In genomic region chr2:60530660-60531276, GRCh38 we compare ENCODE assay signal across 8 cellular contexts. TPM values are rescaled to one million over a fixed set of nuclear protein-coding genes. Genes with fewer than 3 reads are reported as not detected.
A peak's percentile ranks its signal among the peaks of the same experiment; 100 is the strongest.
DNase-seq lines count a peak whose midpoint lies in the region; ATAC-seq, FAIRE-seq and TF ChIP-seq lines count a peak whose summit lies in the region.

No MANE protein-coding gene starts in this region.

- no peak for TF ChIP-seq EP300 in K562 (IDR thresholded peaks at IDR 0.05; ENCODE audit: low read length)

- H3K27ac ChIP-seq in K562 (ENCODE audit: extremely low read depth, low read depth, low read length), result no peak overlapping the region
- H3K27ac ChIP-seq in neutrophil, result peak overlapping the region; percentile 28
- H3K27ac ChIP-seq in neuronal stem cell (replicated peaks; ENCODE audit: low read length), result no peak overlapping the region

- H2AFZ ChIP-seq in K562 (ENCODE audit: low read depth, low read length), result no peak overlapping the region
- H2AFZ ChIP-seq in neuronal stem cell (ENCODE audit: low read length), result no peak overlapping the region

- H3K9me3 ChIP-seq in K562 (replicated peaks; ENCODE audit: control insufficient read depth, insufficient read depth, low read depth, low read length) (no peaks in the 10 kb centered on the region), neutrophil (no peaks in the 10 kb centered on the region), neuronal stem cell (replicated peaks in 1 of 2; ENCODE audit: control insufficient read depth in 2 of 2, insufficient read depth in 1 of 2, low read depth in 1 of 2, low read length in 2 of 2) (no peaks in the 10 kb centered on the region)

- FAIRE-seq in K562 (lab: Jason Lieb, UNC), result peak; percentile 59

- H2AK5ac ChIP-seq in neuronal stem cell (ENCODE audit: low read depth, low read length), result no peak overlapping the region

- CTCF ChIA-PET in K562 (lab: Yijun Ruan, JAX; ENCODE audit: low intra/inter-chr PET ratio), result no interaction called here

- H2BK15ac ChIP-seq in neuronal stem cell (ENCODE audit: low read length), result no peak overlapping the region

- H3K9me1 ChIP-seq in K562 (ENCODE audit: control insufficient read depth, insufficient read depth, low read length), result no peaks in the 10 kb centered on the region

- no peak for TF ChIP-seq RAD21 in K562 (CRISPR knock-in tag; conservative IDR thresholded peaks at IDR 0.05 in 1 of 2, IDR thresholded peaks at IDR 0.05 in 1 of 2)

- POLR2A ChIA-PET in K562 (lab: Yijun Ruan, JAX), result interaction anchor here (0.7 kb wide), 1 partner anchor 12 kb away, joined by 10 read pairs; no protein-coding TSS in a partner anchor

- in situ Hi-C loops in K562 (cut with MboI), result no loop called here

- H3K4me3 ChIP-seq in K562 (no peak overlapping the region), neutrophil (ENCODE audit: low read depth in 1 of 2, low read length in 1 of 2) (peak overlapping the region in 1 of 2 experiments; percentile 25), neuronal stem cell (ENCODE audit: low read length in 2 of 2) (no peak overlapping the region)

- H3K23ac ChIP-seq in neuronal stem cell (ENCODE audit: low read depth, low read length, poor library complexity), result no peak overlapping the region

- no peak overlapping the region for H3K9ac ChIP-seq in K562 (ENCODE audit: insufficient read depth in 1 of 2, low read depth in 2 of 2, low read length in 2 of 2)
- no peak overlapping the region for H3K9ac ChIP-seq in neuronal stem cell (ENCODE audit: low read depth, low read length, poor library complexity)

- no peaks in the 10 kb centered on the region for H3K79me2 ChIP-seq in K562 (ENCODE audit: control insufficient read depth, insufficient read depth, low read length)

- TF ChIP-seq POLR2A in GM18505 (IDR thresholded peaks at IDR 0.05; ENCODE audit: borderline replicate concordance, extremely low read depth, insufficient read depth, insufficient read length) (no peak), K562 (conservative IDR thresholded peaks at IDR 0.05) (no peak)

- peak; percentile 83 to 87 for DNase-seq in NCI-H2081 (lab: John Stamatoyannopoulos, UW)
- peak; percentile 34 to 64 (median 52) for DNase-seq in K562 (ENCODE audit: extremely low read depth in 1 of 4, low spot score in 3 of 4)
- no peak for DNase-seq in neuronal stem cell (ENCODE audit: low spot score)
- DNase-seq in posterior cingulate gyrus, result no peak
- no peak for DNase-seq in iPS-NIHi11 (ENCODE audit: low spot score)

- no peak overlapping the region for H3K18ac ChIP-seq in neuronal stem cell (ENCODE audit: low read length)

- no TSS peak for BruUV-seq in K562 (replicated peaks; lab: Mats Ljungman, UMichigan)

- no peak overlapping the region for H2BK120ac ChIP-seq in neuronal stem cell (ENCODE audit: low read depth, low read length)

- no peaks in the 10 kb centered on the region for H3K79me1 ChIP-seq in neuronal stem cell (ENCODE audit: low read depth, low read length)

- no peak overlapping the region for H2BK12ac ChIP-seq in neuronal stem cell (ENCODE audit: low read length)

- H3K4ac ChIP-seq in neuronal stem cell (ENCODE audit: low read length), result no peak overlapping the region

- H4K91ac ChIP-seq in neuronal stem cell (ENCODE audit: low read depth, low read length, poor library complexity), result no peak overlapping the region

- no peak overlapping the region for H4K8ac ChIP-seq in neuronal stem cell (ENCODE audit: low read depth, low read length)

- intact Hi-C loops in K562 (cut with micrococcal nuclease), result no loop called here
- intact Hi-C loops in posterior cingulate gyrus (cut with DNase I), result no loop called here

- H3K4me2 ChIP-seq in K562 (ENCODE audit: insufficient read depth, low read length) (no peak overlapping the region), neuronal stem cell (ENCODE audit: insufficient read depth, low read length, poor library complexity, severe bottlenecking) (no peak overlapping the region)

- peaks cover 6 to 34% of the 10 kb centered on the region in 2 experiments; a peak in 3 of 5 replicates for H3K27me3 ChIP-seq in K562 (ENCODE audit: control insufficient read depth in 2 of 2, insufficient read depth in 2 of 2, low read length in 2 of 2)
- no peaks in the 10 kb centered on the region for H3K27me3 ChIP-seq in neutrophil
- H3K27me3 ChIP-seq in neuronal stem cell (ENCODE audit: control insufficient read depth in 3 of 3, insufficient read depth in 3 of 3, low read depth in 1 of 3, low read length in 3 of 3), result peaks cover 0 to 60% (median 0%) of the 10 kb centered on the region in 3 experiments

- H3K4me1 ChIP-seq in K562 (replicated peaks in 1 of 2; ENCODE audit: control insufficient read depth in 2 of 2, insufficient read depth in 2 of 2, low read length in 2 of 2) (no peaks in the 10 kb centered on the region), neutrophil (ENCODE audit: control insufficient read depth in 1 of 2, insufficient read depth in 1 of 2, low read depth in 1 of 2, low read length in 1 of 2) (peaks cover 65 to 67% of the 10 kb centered on the region in 2 experiments), neuronal stem cell (ENCODE audit: control insufficient read depth in 2 of 2, insufficient read depth in 1 of 2, low read depth in 1 of 2, low read length in 2 of 2) (peaks cover 0 to 4% of the 10 kb centered on the region in 2 donors)

- no peaks in the 10 kb centered on the region for H4K20me1 ChIP-seq in K562 (replicated peaks; ENCODE audit: control insufficient read depth, insufficient read depth, low read length)

- no peak overlapping the region for H3K14ac ChIP-seq in neuronal stem cell (ENCODE audit: low read length)

- 5% methylated on average over 11 of the region's 12 CpGs for WGBS in K562 (ENCODE audit: insufficient coverage, low coverage, missing lambda C conversion rate)
- WGBS in neuronal stem cell (ENCODE audit: extremely low coverage in 2 of 2, insufficient read length in 2 of 2, insufficient replicate concordance in 1 of 2), 2 donors, result no CpG with 5 or more reads among the region's 12 CpGs

- TF ChIP-seq CTCF in K562 (IDR thresholded peaks at IDR 0.05 in 2 of 3, conservative IDR thresholded peaks at IDR 0.05 in 1 of 3; ENCODE audit: insufficient read depth in 2 of 3, low read depth in 1 of 3, low read length in 3 of 3) (no peak), neutrophil (IDR thresholded peaks at IDR 0.05) (no peak)

- ATAC-seq in GM18505 (IDR thresholded peaks at IDR 0.05; ENCODE audit: unreplicated experiment) (peak; percentile 66), HG02943 (IDR thresholded peaks at IDR 0.05; ENCODE audit: low read depth, unreplicated experiment) (peak; percentile 57), K562 (peak; percentile 83)

- H3K36me3 ChIP-seq in K562 (ENCODE audit: control insufficient read depth, insufficient read depth, low read length) (no peaks in the 10 kb centered on the region), neutrophil (no peaks in the 10 kb centered on the region), neuronal stem cell (replicated peaks in 1 of 2; ENCODE audit: control insufficient read depth in 2 of 2, insufficient read depth in 2 of 2, low read length in 2 of 2) (no peaks in the 10 kb centered on the region)

- no peak overlapping the region for H2BK5ac ChIP-seq in neuronal stem cell (ENCODE audit: low read length)

TF ChIP-seq in K562, 482 proteins besides CTCF, POLR2A, EP300 and RAD21 (continues in another document):
- no peak for TF ChIP-seq FOXA3 (CRISPR knock-in tag; conservative IDR thresholded peaks at IDR 0.05 in 1 of 2, IDR thresholded peaks at IDR 0.05 in 1 of 2)
- TF ChIP-seq ZNF445 (CRISPR knock-in tag; IDR thresholded peaks at IDR 0.05; ENCODE audit: low read depth), result no peak
- no peak for TF ChIP-seq MCM7 (IDR thresholded peaks at IDR 0.05)
- TF ChIP-seq PKNOX1 (IDR thresholded peaks at IDR 0.05), result peak; percentile 56
- TF ChIP-seq MEIS2 (IDR thresholded peaks at IDR 0.05; ENCODE audit: partially characterized antibody), result peak; percentile 23
- no peak for TF ChIP-seq SNAPC5 (CRISPR knock-in tag; IDR thresholded peaks at IDR 0.05)
- TF ChIP-seq MEF2A (IDR thresholded peaks at IDR 0.05; ENCODE audit: control insufficient read depth, low read depth, low read length), result no peak
- no peak for TF ChIP-seq ZNF165 (CRISPR knock-in tag; IDR thresholded peaks at IDR 0.05; ENCODE audit: borderline replicate concordance)
- TF ChIP-seq TFAM (CRISPR knock-in tag; conservative IDR thresholded peaks at IDR 0.05), result no peak

RNA-seq across cellular contexts. Expression of gene BCL11A, which starts 22.7 kb away (rescaled TPM):
- total RNA-seq in K562 (2011; cell fraction: chromatin; rRNA removed; ENCODE audit: low replicate concordance), result not detected in 2 replicates
- total RNA-seq in K562 (2011; cell fraction: nucleolus; rRNA removed), result 0.13 TPM in 1 of 2 replicates, not detected in the other
- total RNA-seq in K562 (2011; cell fraction: nucleoplasm; rRNA removed), result not detected in 2 replicates
- total RNA-seq in K562 (2014; rRNA removed) (not detected in 2 replicates), K562 (2014; rRNA removed; fragmentation: Illumina TruSeq; extraction: Trizol) (not detected in 2 replicates), K562 (2015; rRNA removed; fragmentation: Illumina TruSeq; extraction: Trizol) (not detected in 2 replicates), K562 (2021) (0.07 and 0.13 TPM in 2 replicates)
- polyA plus RNA-seq in K562 (2011; rRNA removed) (not detected in 2 replicates), K562 (2014; fragmentation: Illumina TruSeq; extraction: Trizol) (0.19 TPM in 1 of 2 replicates, not detected in the other), K562 (2014; fragmentation: Nextera tagmentation; extraction: Ambion mirVana) (not detected), K562 (2014; rRNA removed) (not detected in 2 replicates)
- not detected in 2 replicates for polyA plus RNA-seq in K562 (2011; cell fraction: cytosol; rRNA removed)
- polyA plus RNA-seq in K562 (2011; cell fraction: nucleus; rRNA removed), result 0.03 TPM in 1 of 2 replicates, not detected in the other
- polyA plus RNA-seq in K562 (2012), result 0.01 and 0.03 TPM in 2 replicates
- not detected in 2 replicates for polyA minus RNA-seq in K562 (2011; rRNA and poly(A)+ RNA removed)
- polyA minus RNA-seq in K562 (2011; cell fraction: cytosol; rRNA and poly(A)+ RNA removed), result not detected in 2 replicates
- 0.11 TPM in 1 of 2 replicates, not detected in the other for polyA minus RNA-seq in K562 (2011; cell fraction: nucleus; rRNA and poly(A)+ RNA removed)
- 0.11 TPM for polyA plus RNA-seq in neuronal stem cell (2013, experiment 1 of 2)
- polyA plus RNA-seq in neuronal stem cell (2013, experiment 2 of 2), result 0.17 TPM

Comparison
In these comparisons a context has a peak if more than half of its experiments do, and no peak if none do; other contexts are left out.
1. DNase-seq: peak in NCI-H2081 (2 of 2) and K562 (4 of 4); none in neuronal stem cell (single experiment), posterior cingulate gyrus (0 of 10) and iPS-NIHi11 (single experiment).
2. Peak in every context shown above with its lines, with median percentiles within 50 percentile points of each other: ATAC-seq.